Comparison of ENCODE assay signal across 8 cellular contexts in the genomic region with DNA sequence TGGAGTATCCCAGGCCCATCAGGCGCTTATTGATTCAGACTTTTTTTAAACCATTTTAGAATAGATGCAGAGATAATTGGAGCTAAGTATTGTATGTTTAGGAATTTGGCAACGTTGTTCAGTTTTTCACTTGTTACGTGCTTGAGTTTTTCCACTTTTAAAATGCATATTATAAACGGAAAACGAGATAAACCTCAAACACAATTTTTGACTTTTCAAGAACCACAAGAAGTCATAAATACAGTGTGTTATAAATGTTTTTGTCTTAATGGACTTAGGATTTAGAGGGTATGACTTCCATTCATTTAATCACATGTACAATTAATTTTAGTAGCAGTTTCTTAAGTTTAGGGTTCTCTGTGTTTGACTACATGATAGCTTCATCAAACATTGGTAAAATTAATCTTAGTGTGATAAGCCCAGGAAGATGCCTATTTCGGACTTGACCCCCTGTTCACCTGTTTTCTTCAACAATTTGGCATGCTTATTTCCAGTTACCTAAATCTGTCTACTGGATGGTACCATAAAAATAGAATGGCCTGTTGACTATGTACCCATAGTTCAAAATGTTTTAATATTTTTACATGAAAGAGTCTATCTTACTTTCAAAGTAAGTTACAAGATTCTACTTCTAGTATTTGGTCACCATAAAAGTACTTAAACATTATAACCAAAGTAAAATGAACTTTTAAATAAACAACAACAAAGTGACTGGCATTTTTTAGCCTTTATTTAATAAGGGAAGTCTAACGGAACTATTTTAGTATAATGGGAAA. TPM values are rescaled to one million over a fixed set of nuclear protein-coding genes. Genes with fewer than 3 reads are reported as not detected.
A peak's percentile ranks its signal among the peaks of the same experiment; 100 is the strongest.
DNase-seq lines count a peak whose midpoint lies in the region; ATAC-seq, FAIRE-seq and TF ChIP-seq lines count a peak whose summit lies in the region.

No MANE protein-coding gene starts in this region.

- intact Hi-C loops in activated CD4-positive, alpha-beta memory T cell treated with anti-CD3 and anti-CD28 coated beads for 36 hours (cut with micrococcal nuclease): loop anchor here (5.0 kb wide), 3 partner anchors 147 to 338 kb away; no protein-coding TSS in a partner anchor

- no peaks in the 10 kb centered on the region for H3K36me3 Mint-ChIP-seq in activated CD4-positive, alpha-beta memory T cell treated with anti-CD3 and anti-CD28 coated beads for 36 hours

- POLR2A ChIA-PET in activated CD4-positive, alpha-beta memory T cell treated with anti-CD3 and anti-CD28 coated beads for 36 hours (lab: Charles Lee): no interaction called here

- H3K4me1 Mint-ChIP-seq in activated CD4-positive, alpha-beta memory T cell treated with anti-CD3 and anti-CD28 coated beads for 36 hours (ENCODE audit: low read depth): peaks cover 9% of the 10 kb centered on the region

- peaks cover 41% of the 10 kb centered on the region for H3K27me3 Mint-ChIP-seq in activated CD4-positive, alpha-beta memory T cell treated with anti-CD3 and anti-CD28 coated beads for 36 hours

- WGBS in gastroesophageal sphincter (ENCODE audit: low coverage in 1 of 2), 2 donors: 12 to 16% methylated on average over 7 of the region's 7 CpGs

- no peak for TF ChIP-seq EP300 in gastroesophageal sphincter (IDR thresholded peaks at IDR 0.05)

- H3K4me3 ChIP-seq in gastroesophageal sphincter (peak overlapping the region; percentile 80 to 82), skeletal muscle cell (ENCODE audit: low read depth, low read length) (peak overlapping the region; percentile 81)
- H3K4me3 ChIP-seq in effector memory CD4-positive, alpha-beta T cell (ENCODE audit: insufficient read depth, low read depth, low read length, poor library complexity, severe bottlenecking): no peak overlapping the region

- no peak for TF ChIP-seq POLR2A in gastroesophageal sphincter (IDR thresholded peaks at IDR 0.05)

- H3K4me1 ChIP-seq in gastroesophageal sphincter: peaks cover 3 to 56% (median 6%) of the 10 kb centered on the region in 3 donors
- no peaks in the 10 kb centered on the region for H3K4me1 ChIP-seq in effector memory CD4-positive, alpha-beta T cell (ENCODE audit: control insufficient read depth, insufficient read depth, low read length, poor library complexity, severe bottlenecking)

- H3K27ac Mint-ChIP-seq in activated CD4-positive, alpha-beta memory T cell treated with anti-CD3 and anti-CD28 coated beads for 36 hours: no peak overlapping the region

- ATAC-seq in gastroesophageal sphincter: no peak
- ATAC-seq in HG03095 (IDR thresholded peaks at IDR 0.05; ENCODE audit: unreplicated experiment): no peak

- H3K4me3 Mint-ChIP-seq in activated CD4-positive, alpha-beta memory T cell treated with anti-CD3 and anti-CD28 coated beads for 36 hours: peak overlapping the region; percentile 55

- FAIRE-seq in GM18507 (lab: Jason Lieb, UNC): peak; percentile 53

- no peaks in the 10 kb centered on the region for H3K9me3 ChIP-seq in gastroesophageal sphincter
- no peaks in the 10 kb centered on the region for H3K9me3 ChIP-seq in effector memory CD4-positive, alpha-beta T cell (ENCODE audit: control insufficient read depth, low read length)

- DNase-seq in GM18507 (ENCODE audit: extremely low spot score, insufficient read length, low read depth) (no peak), skeletal muscle cell (ENCODE audit: low read depth) (no peak), DMS 273 treated with DMSO at 0.1 percent for 48 hours (lab: John Stamatoyannopoulos, UW) (no peak), GM20000 (ENCODE audit: low spot score) (no peak)
- DNase-seq in activated CD4-positive, alpha-beta memory T cell treated with anti-CD3 and anti-CD28 coated beads for 36 hours: no peak
- DNase-seq in effector memory CD4-positive, alpha-beta T cell: no peak

- H3K9me3 Mint-ChIP-seq in activated CD4-positive, alpha-beta memory T cell treated with anti-CD3 and anti-CD28 coated beads for 36 hours: no peaks in the 10 kb centered on the region

- no peaks in the 10 kb centered on the region for H3K36me3 ChIP-seq in gastroesophageal sphincter
- no peaks in the 10 kb centered on the region for H3K36me3 ChIP-seq in effector memory CD4-positive, alpha-beta T cell (ENCODE audit: control insufficient read depth, insufficient read depth, low read length)

- peak overlapping the region; percentile 82 to 97 (median 96) for H3K27ac ChIP-seq in gastroesophageal sphincter
- H3K27ac ChIP-seq in effector memory CD4-positive, alpha-beta T cell (ENCODE audit: insufficient read depth, low read length, poor library complexity, severe bottlenecking): no peak overlapping the region

- H3K27me3 ChIP-seq in gastroesophageal sphincter: no peaks in the 10 kb centered on the region
- H3K27me3 ChIP-seq in effector memory CD4-positive, alpha-beta T cell (replicated peaks; ENCODE audit: control insufficient read depth, insufficient read depth, low read length, poor library complexity, severe bottlenecking): peaks cover 10% of the 10 kb centered on the region

- CTCF ChIA-PET in activated CD4-positive, alpha-beta memory T cell treated with anti-CD3 and anti-CD28 coated beads for 36 hours (lab: Charles Lee): no interaction called here

- TF ChIP-seq CTCF in gastroesophageal sphincter (IDR thresholded peaks at IDR 0.05) (no peak), GM20000 (IDR thresholded peaks at IDR 0.05; ENCODE audit: extremely low read depth, missing control alignments) (no peak)

RNA-seq across cellular contexts. Expression of a gene that starts 1.3 kb away (rescaled TPM):
- under 1 TPM; 0.46 to 0.69 TPM for total RNA-seq in activated CD4-positive, alpha-beta memory T cell treated with anti-CD3 and anti-CD28 coated beads for 36 hours
- 10 to 100 TPM; 22.1 to 30.9 (median 26.3) TPM for total RNA-seq in gastroesophageal sphincter

Comparison
In these comparisons a context has a peak if more than half of its experiments do, and no peak if none do; other contexts are left out.
1. RNA of a gene that starts 1.3 kb away (total RNA-seq): 22.1 to 30.9 TPM in gastroesophageal sphincter; 0.46 to 0.69 TPM in activated CD4-positive, alpha-beta memory T cell treated with anti-CD3 and anti-CD28 coated beads for 36 hours; every median in the first group is over 10 times any median in the second.